8 cellular contexts compared by ENCODE assay signal in the genomic region with DNA sequence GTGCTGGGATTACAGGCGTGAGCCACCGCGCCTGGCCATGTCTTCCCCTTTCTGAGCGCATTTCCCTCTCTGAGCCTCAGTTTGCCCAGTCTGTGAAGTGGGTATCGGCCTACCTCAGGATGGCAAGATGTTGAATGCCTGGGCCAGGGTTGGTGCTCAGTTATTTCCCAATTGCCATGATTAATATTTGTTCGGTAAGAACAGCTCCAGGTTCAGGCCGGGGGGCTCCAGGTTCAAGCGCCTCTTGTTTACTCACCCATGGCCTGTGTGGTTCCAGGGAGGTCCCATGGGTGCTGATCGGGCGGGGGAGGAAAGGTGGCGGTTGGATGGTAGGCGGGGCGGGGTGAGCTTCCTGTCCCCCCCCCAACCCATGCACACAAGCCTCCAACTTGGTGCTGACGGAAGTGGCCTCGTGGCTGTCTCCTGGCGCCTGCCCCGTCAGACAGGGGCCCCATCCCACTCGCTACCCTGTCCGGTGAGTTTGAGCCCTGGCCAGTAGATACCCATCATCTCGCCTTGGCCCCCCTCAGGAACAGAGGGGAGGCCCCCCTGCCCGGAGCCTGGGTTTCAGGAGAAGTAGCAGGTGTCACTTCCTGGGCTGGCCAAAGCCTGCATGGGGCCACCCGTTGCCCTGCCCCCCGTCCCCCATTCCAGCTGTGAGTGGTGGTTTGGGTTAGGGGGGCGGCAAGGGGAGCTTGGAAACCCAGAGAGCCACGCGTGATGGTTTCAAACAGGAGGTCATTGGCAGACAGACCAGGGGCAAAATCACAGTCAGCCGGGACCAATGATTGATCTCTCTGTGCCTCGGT.
DNase-seq lines count a peak whose midpoint lies in the region; ATAC-seq and TF ChIP-seq lines count a peak whose summit lies in the region.

A gene with protein sequence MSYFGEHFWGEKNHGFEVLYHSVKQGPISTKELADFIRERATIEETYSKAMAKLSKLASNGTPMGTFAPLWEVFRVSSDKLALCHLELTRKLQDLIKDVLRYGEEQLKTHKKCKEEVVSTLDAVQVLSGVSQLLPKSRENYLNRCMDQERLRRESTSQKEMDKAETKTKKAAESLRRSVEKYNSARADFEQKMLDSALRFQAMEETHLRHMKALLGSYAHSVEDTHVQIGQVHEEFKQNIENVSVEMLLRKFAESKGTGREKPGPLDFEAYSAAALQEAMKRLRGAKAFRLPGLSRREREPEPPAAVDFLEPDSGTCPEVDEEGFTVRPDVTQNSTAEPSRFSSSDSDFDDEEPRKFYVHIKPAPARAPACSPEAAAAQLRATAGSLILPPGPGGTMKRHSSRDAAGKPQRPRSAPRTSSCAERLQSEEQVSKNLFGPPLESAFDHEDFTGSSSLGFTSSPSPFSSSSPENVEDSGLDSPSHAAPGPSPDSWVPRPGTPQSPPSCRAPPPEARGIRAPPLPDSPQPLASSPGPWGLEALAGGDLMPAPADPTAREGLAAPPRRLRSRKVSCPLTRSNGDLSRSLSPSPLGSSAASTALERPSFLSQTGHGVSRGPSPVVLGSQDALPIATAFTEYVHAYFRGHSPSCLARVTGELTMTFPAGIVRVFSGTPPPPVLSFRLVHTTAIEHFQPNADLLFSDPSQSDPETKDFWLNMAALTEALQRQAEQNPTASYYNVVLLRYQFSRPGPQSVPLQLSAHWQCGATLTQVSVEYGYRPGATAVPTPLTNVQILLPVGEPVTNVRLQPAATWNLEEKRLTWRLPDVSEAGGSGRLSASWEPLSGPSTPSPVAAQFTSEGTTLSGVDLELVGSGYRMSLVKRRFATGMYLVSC (plus strand): TSS at position 375 of the 809 bp plus-strand sequence. CDS start 3,688 bp downstream, outside the sequence.

- ATAC-seq in HG03442 (IDR thresholded peaks at IDR 0.05; ENCODE audit: unreplicated experiment) (peak; percentile 27), GM19467 (IDR thresholded peaks at IDR 0.05; ENCODE audit: unreplicated experiment) (no peak)

- peak; percentile 87 to 90 for DNase-seq in activated CD4-positive, alpha-beta T cell treated with anti-CD3 and anti-CD28 coated beads for 4 hours
- peak; percentile 75 to 80 (median 77) for DNase-seq in stimulated activated CD4-positive, alpha-beta T cell treated with anti-CD3 and anti-CD28 coated beads, Interleukin-12 subunit alpha, Interleukin-12 subunit beta, amount 100 ng/mL, for 48 hours (ENCODE audit: low read depth in 2 of 3, low spot score in 1 of 3)
- DNase-seq in OCI-M2 (lab: John Stamatoyannopoulos, UW; ENCODE audit: unreplicated experiment) (no peak), NCI-H82 treated with DMSO at 0.1 percent for 48 hours (lab: John Stamatoyannopoulos, UW; ENCODE audit: unreplicated experiment) (no peak)

- peak within 1 kb of the TSS; percentile 48 for H3K4me3 ChIP-seq in GM12875 (ENCODE audit: low read depth, low read length)
- peak within 1 kb of the TSS; percentile 46 to 51 for H3K4me3 ChIP-seq in duodenal mucosa (ENCODE audit: low read depth in 1 of 2, low read length in 2 of 2)

- no peak for TF ChIP-seq CTCF in GM12875 (IDR thresholded peaks at IDR 0.05; ENCODE audit: borderline replicate concordance, insufficient read depth, low read depth, low read length)

- H3K4me1 ChIP-seq in duodenal mucosa (ENCODE audit: control insufficient read depth in 1 of 2, insufficient read depth in 2 of 2, low read length in 2 of 2): peaks cover 6 to 23% of the 10 kb centered on the region in 2 donors

- H3K27me3 ChIP-seq in duodenal mucosa (ENCODE audit: control insufficient read depth in 1 of 2, insufficient read depth in 2 of 2, low read length in 2 of 2): no peaks in the 10 kb centered on the region

- H3K9ac ChIP-seq in duodenal mucosa (ENCODE audit: low read depth in 1 of 2, low read length in 2 of 2): peak within 1 kb of the TSS in 1 of 2 donors; percentile 29

- no peaks in the 10 kb centered on the region for H3K9me3 ChIP-seq in duodenal mucosa (ENCODE audit: control insufficient read depth in 1 of 2, low read length in 2 of 2)

- H3K36me3 ChIP-seq in duodenal mucosa (ENCODE audit: control insufficient read depth in 1 of 2, insufficient read depth in 2 of 2, low read length in 2 of 2): no peaks in the 10 kb centered on the region

- H3K27ac ChIP-seq in duodenal mucosa (ENCODE audit: low read depth, low read length): peak within 1 kb of the TSS; percentile 13

Comparison
In these comparisons a context has a peak if more than half of its experiments do, and no peak if none do; other contexts are left out.
1. DNase-seq: peak in activated CD4-positive, alpha-beta T cell treated with anti-CD3 and anti-CD28 coated beads for 4 hours (2 of 2) and stimulated activated CD4-positive, alpha-beta T cell treated with anti-CD3 and anti-CD28 coated beads, Interleukin-12 subunit alpha, Interleukin-12 subunit beta, amount 100 ng/mL, for 48 hours (3 of 3); none in OCI-M2 (single experiment) and NCI-H82 treated with DMSO at 0.1 percent for 48 hours (single experiment).